Comparison of ENCODE assay signal across 8 cellular contexts in genomic region chr5:157740211-157740610, GRCh38. TPM values are rescaled to one million over a fixed set of nuclear protein-coding genes. Genes with fewer than 3 reads are reported as not detected.
DNase-seq lines count a peak whose midpoint lies in the region; ATAC-seq and TF ChIP-seq lines count a peak whose summit lies in the region.

No MANE protein-coding gene starts in this region.

- POLR2A ChIA-PET in A673 (lab: Charles Lee; ENCODE audit: low non-redundant PET): no interaction called here
- POLR2A ChIA-PET in OCI-LY7 (lab: Charles Lee): interaction anchor here (0.7 to 5.0 kb wide), 2 partner anchors 8 to 309 kb away, joined by 5 to 31 read pairs; partner anchors contain the start of gene THG1L

- H3K79me2 ChIP-seq in OCI-LY7 (ENCODE audit: insufficient read depth, low read depth, low read length) (no peaks in the 10 kb centered on the region), fibroblast of lung (ENCODE audit: control insufficient read depth, insufficient read depth, low read length) (peaks cover 4% of the 10 kb centered on the region)

- H3K27me3 ChIP-seq in A673 (replicated peaks; ENCODE audit: insufficient read depth, low read depth, low read length, poor library complexity) (no peaks in the 10 kb centered on the region), GM06990 (replicated peaks; ENCODE audit: control insufficient read depth, insufficient read depth, low read length) (no peaks in the 10 kb centered on the region), fibroblast of lung (ENCODE audit: control insufficient read depth, insufficient read depth, low read length) (no peaks in the 10 kb centered on the region), neuronal stem cell (ENCODE audit: control insufficient read depth in 3 of 3, insufficient read depth in 3 of 3, low read depth in 1 of 3, low read length in 3 of 3) (no peaks in the 10 kb centered on the region)

- H4K20me1 ChIP-seq in OCI-LY7 (ENCODE audit: insufficient read depth, low read length) (no peaks in the 10 kb centered on the region; the same call in 1 of the 2 replicates), fibroblast of lung (ENCODE audit: control insufficient read depth, extremely low read depth, insufficient read depth, low read length) (no peaks in the 10 kb centered on the region)

- H3K4me1 ChIP-seq in A673 (ENCODE audit: insufficient read depth, low read length, poor library complexity, severe bottlenecking): no peaks in the 10 kb centered on the region
- H3K4me1 ChIP-seq in OCI-LY7 (ENCODE audit: insufficient read depth, low read length, poor library complexity, severe bottlenecking): peaks cover 18% of the 10 kb centered on the region
- H3K4me1 ChIP-seq in fibroblast of lung (ENCODE audit: control insufficient read depth, extremely low read depth, insufficient read depth, low read length): peaks cover 2% of the 10 kb centered on the region
- H3K4me1 ChIP-seq in neuronal stem cell (ENCODE audit: control insufficient read depth in 2 of 2, insufficient read depth in 1 of 2, low read depth in 1 of 2, low read length in 2 of 2): peaks cover 4 to 8% of the 10 kb centered on the region in 2 donors

- H3K79me1 ChIP-seq in neuronal stem cell (ENCODE audit: low read depth, low read length): peaks cover 2% of the 10 kb centered on the region

- H2BK120ac ChIP-seq in neuronal stem cell (ENCODE audit: low read depth, low read length): no peak overlapping the region

- CTCF ChIA-PET in A673 (lab: Charles Lee): no interaction called here
- CTCF ChIA-PET in OCI-LY7 (lab: Charles Lee; ENCODE audit: unreplicated experiment): no interaction called here

- WGBS in neuronal stem cell (ENCODE audit: extremely low coverage in 2 of 2, insufficient read length in 2 of 2, insufficient replicate concordance in 1 of 2), 2 donors: no CpG with 5 or more reads among the region's 4 CpGs

- H3K9me2 ChIP-seq in OCI-LY7 (ENCODE audit: insufficient read depth, low read length): no peaks in the 10 kb centered on the region

- no peak overlapping the region for H2BK15ac ChIP-seq in neuronal stem cell (ENCODE audit: low read length)

- BruUV-seq in A673 (replicated peaks; lab: Mats Ljungman, UMichigan): no TSS peak
- BruUV-seq in OCI-LY7 (replicated peaks; lab: Mats Ljungman, UMichigan): TSS peak; percentile 29

- ATAC-seq in GM19467 (IDR thresholded peaks at IDR 0.05; ENCODE audit: unreplicated experiment): no peak

- H3K23ac ChIP-seq in neuronal stem cell (ENCODE audit: low read depth, low read length, poor library complexity): no peak overlapping the region

- no peak overlapping the region for H3K4ac ChIP-seq in neuronal stem cell (ENCODE audit: low read length)

- no peak overlapping the region for H4K8ac ChIP-seq in neuronal stem cell (ENCODE audit: low read depth, low read length)

- intact Hi-C loops in A673 (cut with micrococcal nuclease; ENCODE audit: unreplicated experiment) (loop anchor here (10.0 kb wide), 1 partner anchor 415 kb away; no protein-coding TSS in a partner anchor), OCI-LY7 (cut with micrococcal nuclease; ENCODE audit: unreplicated experiment) (loop anchor here (5.0 kb wide), 1 partner anchor 138 kb away; no protein-coding TSS in a partner anchor), head of caudate nucleus (cut with DNase I) (loop anchor here (10.0 kb wide), 1 partner anchor 485 kb away; no protein-coding TSS in a partner anchor), posterior cingulate gyrus (cut with DNase I) (no loop called here)

- DNase-seq in A673 (ENCODE audit: low spot score) (no peak), GM06990 (ENCODE audit: extremely low read depth, insufficient read length) (no peak), OCI-LY7 (ENCODE audit: low spot score) (peak; percentile 54), fibroblast of lung (ENCODE audit: low read depth in 2 of 2) (peak in 1 of 2 donors; percentile 11), head of caudate nucleus (no peak), neuronal stem cell (ENCODE audit: low spot score) (no peak), posterior cingulate gyrus (no peak)

- no peak overlapping the region for H2BK5ac ChIP-seq in neuronal stem cell (ENCODE audit: low read length)

- no peak overlapping the region for H3K14ac ChIP-seq in neuronal stem cell (ENCODE audit: low read length)

- H3K18ac ChIP-seq in neuronal stem cell (ENCODE audit: low read length): no peak overlapping the region

- H3K27ac ChIP-seq in A673 (ENCODE audit: low read depth, low read length, poor library complexity, severe bottlenecking) (no peak overlapping the region), OCI-LY7 (ENCODE audit: low read depth, low read length, poor library complexity, severe bottlenecking) (no peak overlapping the region), fibroblast of lung (ENCODE audit: insufficient read depth, low read length) (no peak overlapping the region), neuronal stem cell (replicated peaks; ENCODE audit: low read length) (no peak overlapping the region)

- no peak overlapping the region for H4K91ac ChIP-seq in neuronal stem cell (ENCODE audit: low read depth, low read length, poor library complexity)

- no peak overlapping the region for H2BK12ac ChIP-seq in neuronal stem cell (ENCODE audit: low read length)

- H3K9me3 ChIP-seq in A673 (ENCODE audit: low read depth, low read length, poor library complexity, severe bottlenecking): no peaks in the 10 kb centered on the region
- peaks cover 7% of the 10 kb centered on the region; the same call in 1 of the 2 replicates for H3K9me3 ChIP-seq in OCI-LY7 (ENCODE audit: low read length)
- no peaks in the 10 kb centered on the region for H3K9me3 ChIP-seq in fibroblast of lung (ENCODE audit: control insufficient read depth, insufficient read depth, low read depth, low read length)
- no peaks in the 10 kb centered on the region for H3K9me3 ChIP-seq in neuronal stem cell (replicated peaks in 1 of 2; ENCODE audit: control insufficient read depth in 2 of 2, insufficient read depth in 1 of 2, low read depth in 1 of 2, low read length in 2 of 2)

- H3K4me2 ChIP-seq in OCI-LY7 (ENCODE audit: low read length): no peak overlapping the region
- no peak overlapping the region for H3K4me2 ChIP-seq in fibroblast of lung (ENCODE audit: extremely low read depth, insufficient read depth, low read length)
- no peak overlapping the region for H3K4me2 ChIP-seq in neuronal stem cell (ENCODE audit: insufficient read depth, low read length, poor library complexity, severe bottlenecking)

- H2AK5ac ChIP-seq in neuronal stem cell (ENCODE audit: low read depth, low read length): no peak overlapping the region

- H2AFZ ChIP-seq in OCI-LY7 (ENCODE audit: low read length) (no peak overlapping the region), fibroblast of lung (ENCODE audit: low read length) (no peak overlapping the region), neuronal stem cell (ENCODE audit: low read length) (no peak overlapping the region)

- TF ChIP-seq CTCF in A673 (conservative IDR thresholded peaks at IDR 0.05; ENCODE audit: low read depth, low read length): peak; percentile 56
- peak; percentile 60 for TF ChIP-seq CTCF in GM06990 (IDR thresholded peaks at IDR 0.05; ENCODE audit: insufficient read depth, low read length, poor library complexity, severe bottlenecking)
- TF ChIP-seq CTCF in OCI-LY7 (conservative IDR thresholded peaks at IDR 0.05; ENCODE audit: low read length): peak; percentile 85
- TF ChIP-seq CTCF in fibroblast of lung (conservative IDR thresholded peaks at IDR 0.05 in 1 of 2, IDR thresholded peaks at IDR 0.05 in 1 of 2; ENCODE audit: low read depth in 1 of 2, low read length in 2 of 2): peak; percentile 28 to 47

- peaks cover 7% of the 10 kb centered on the region for H3K36me3 ChIP-seq in A673 (ENCODE audit: insufficient read depth, low read length, poor library complexity, severe bottlenecking)
- peaks cover 7% of the 10 kb centered on the region for H3K36me3 ChIP-seq in GM06990 (ENCODE audit: control insufficient read depth, insufficient read depth, low read length)
- peaks cover 54% of the 10 kb centered on the region for H3K36me3 ChIP-seq in OCI-LY7 (ENCODE audit: insufficient read depth, low read length)
- H3K36me3 ChIP-seq in fibroblast of lung (ENCODE audit: control insufficient read depth, insufficient read depth, low read length): no peaks in the 10 kb centered on the region
- H3K36me3 ChIP-seq in neuronal stem cell (replicated peaks in 1 of 2; ENCODE audit: control insufficient read depth in 2 of 2, insufficient read depth in 2 of 2, low read length in 2 of 2): peaks cover 6 to 49% of the 10 kb centered on the region in 2 donors

- no peak overlapping the region for H3K9ac ChIP-seq in fibroblast of lung (ENCODE audit: insufficient read depth, low read length)
- H3K9ac ChIP-seq in neuronal stem cell (ENCODE audit: low read depth, low read length, poor library complexity): no peak overlapping the region

- H3K4me3 ChIP-seq in A673 (ENCODE audit: low read depth, low read length, poor library complexity, severe bottlenecking) (no peak overlapping the region), GM06990 (replicated peaks; ENCODE audit: low read depth, low read length) (no peak overlapping the region), OCI-LY7 (ENCODE audit: low read depth, low read length, poor library complexity, severe bottlenecking) (no peak overlapping the region), fibroblast of lung (replicated peaks in 1 of 4; ENCODE audit: control extremely low read depth in 1 of 4, insufficient read depth in 1 of 4, low read depth in 3 of 4, low read length in 4 of 4) (no peak overlapping the region), neuronal stem cell (ENCODE audit: low read length in 2 of 2) (no peak overlapping the region)

RNA-seq across cellular contexts. Expression of gene LSM11, which starts 3.3 kb away (rescaled TPM):
- 3.6 and 4.2 TPM in 2 replicates for total RNA-seq in A673 (2021)
- total RNA-seq in OCI-LY7 (2014; rRNA removed; shearing (Covaris generic)): 7.5 and 8.8 TPM in 2 replicates
- 10.1 and 10.9 TPM in 2 replicates for total RNA-seq in OCI-LY7 (2022)
- 2.1 and 3.1 TPM in 2 replicates for total RNA-seq in fibroblast of lung
- 2.0 and 2.5 TPM in 2 replicates for polyA plus RNA-seq in fibroblast of lung
- 1.4 and 1.7 TPM in 2 replicates for polyA plus RNA-seq in fibroblast of lung (2012)
- 0.52 and 2.0 TPM in 2 replicates for polyA minus RNA-seq in fibroblast of lung (ENCODE audit: low replicate concordance)
- polyA plus RNA-seq in neuronal stem cell (2013, experiment 1 of 2): 4.5 TPM
- 4.7 TPM for polyA plus RNA-seq in neuronal stem cell (2013, experiment 2 of 2)

RNA-seq across cellular contexts. Expression of gene THG1L, which starts 9.0 kb away (rescaled TPM):
- total RNA-seq in A673 (2021) (11.8 and 13.0 TPM in 2 replicates), OCI-LY7 (2022) (18.5 and 21.0 TPM in 2 replicates), fibroblast of lung (37.3 and 42.4 TPM in 2 replicates)
- 20.7 and 30.5 TPM in 2 replicates for total RNA-seq in OCI-LY7 (2014; rRNA removed; shearing (Covaris generic))
- 16.1 and 18.0 TPM in 2 replicates for polyA plus RNA-seq in fibroblast of lung
- polyA plus RNA-seq in fibroblast of lung (2012): 15.1 and 18.0 TPM in 2 replicates
- 7.6 and 11.2 TPM in 2 replicates for polyA minus RNA-seq in fibroblast of lung (ENCODE audit: low replicate concordance)
- 12.1 TPM for polyA plus RNA-seq in neuronal stem cell (2013, experiment 1 of 2)
- 11.5 TPM for polyA plus RNA-seq in neuronal stem cell (2013, experiment 2 of 2)
